1 cellular context compared by ENCODE assay signal in genomic region chr14:73502017-73502619, GRCh38.
TF ChIP-seq lines count a peak whose summit lies in the region.

No MANE protein-coding gene starts in this region.

TF ChIP-seq in HEK293T, 16 proteins besides CTCF, POLR2A, EP300 and RAD21 (continued from another document):
- TF ChIP-seq PKNOX1 (IDR thresholded peaks at IDR 0.05) = no peak
TF ChIP-seq in HEK293T: peak in this region for 0.
